ENCODE assay signal across 11 cellular contexts in genomic region chr1:10803971-10804820, GRCh38. TPM values are rescaled to one million over a fixed set of nuclear protein-coding genes. Genes with fewer than 3 reads are reported as not detected.
DNase-seq lines count a peak whose midpoint lies in the region; ATAC-seq, FAIRE-seq and TF ChIP-seq lines count a peak whose summit lies in the region.
"Had no signal": no experiment of that assay in that cellular context is flagged by ENCODE, and none has a peak within 500 bp of the region (broad histone marks: within the 10 kb centered on the region; RNA-seq: fewer than 3 reads in every experiment).

No MANE protein-coding gene starts in this region.

- no peak overlapping the region for H3K27ac ChIP-seq in DOHH2 (ENCODE audit: low read depth, low read length)
- no peak overlapping the region for H3K27ac ChIP-seq in MM.1S (ENCODE audit: low read length)
- H3K27ac ChIP-seq in breast epithelium = peak overlapping the region; percentile 90 to 93
- no peak overlapping the region for H3K27ac ChIP-seq in pancreas
- H3K27ac ChIP-seq: spleen had no signal

- no peak for TF ChIP-seq POLR2A in breast epithelium (IDR thresholded peaks at IDR 0.05)

- no peaks in the 10 kb centered on the region for H3K9me3 ChIP-seq in DOHH2 (ENCODE audit: control insufficient read depth, insufficient read depth, low read length)
- H3K9me3 ChIP-seq in MM.1S (replicated peaks; ENCODE audit: insufficient read depth, low read length) = no peaks in the 10 kb centered on the region
- H3K9me3 ChIP-seq in breast epithelium = no peaks in the 10 kb centered on the region
- H3K9me3 ChIP-seq in pancreas = no peaks in the 10 kb centered on the region
- H3K9me3 ChIP-seq: spleen had no signal

- DNase-seq in MM.1S (no peak), breast epithelium (ENCODE audit: low spot score in 2 of 2) (peak; percentile 87 to 88), pancreas (peak in 4 of 6 donors; percentile 38 to 76 (median 70)), occipital lobe (lab: John Stamatoyannopoulos, UW) (no peak)
- DNase-seq: DND-41, mesendoderm, spleen had no signal

- H3F3A ChIP-seq in DOHH2 (ENCODE audit: control insufficient read depth, insufficient read depth) = no peaks in the 10 kb centered on the region
- no peaks in the 10 kb centered on the region for H3F3A ChIP-seq in MM.1S (ENCODE audit: insufficient read depth, low read length)

- H3K4me3 ChIP-seq in DOHH2 (ENCODE audit: low read length) = no peak overlapping the region
- peak overlapping the region; percentile 32; the same call in 1 of the 2 replicates for H3K4me3 ChIP-seq in MM.1S (ENCODE audit: low read length)
- H3K4me3 ChIP-seq in breast epithelium = peak overlapping the region in 2 of 3 donors; percentile 34 to 42
- no peak overlapping the region for H3K4me3 ChIP-seq in pancreas
- H3K4me3 ChIP-seq: spleen had no signal

- H3K9ac ChIP-seq in MM.1S (ENCODE audit: low read length) = no peak overlapping the region

- intact Hi-C loops in breast epithelium (cut with DNase I; ENCODE audit: low total_unique reads) = no loop called here
- intact Hi-C loops in pancreas (cut with DNase I) = no loop called here

- WGBS in pancreas, 2 donors = 67 to 69% methylated on average over 17 to 21 of the region's 21 CpGs

- peak overlapping the region; percentile 37 for H2AFZ ChIP-seq in MM.1S (ENCODE audit: low read length)

- H4K20me1 ChIP-seq in DOHH2 (ENCODE audit: control insufficient read depth, insufficient read depth, low read depth, low read length) = no peaks in the 10 kb centered on the region
- no peaks in the 10 kb centered on the region for H4K20me1 ChIP-seq in MM.1S (ENCODE audit: insufficient read depth, low read length)

- peaks cover 3% of the 10 kb centered on the region; the same call in 1 of the 2 replicates for H3K27me3 ChIP-seq in DOHH2 (ENCODE audit: control insufficient read depth, low read length)
- peaks cover 99% of the 10 kb centered on the region for H3K27me3 ChIP-seq in MM.1S (replicated peaks; ENCODE audit: insufficient read depth, low read length)
- peaks cover 0 to 9% of the 10 kb centered on the region in 2 donors for H3K27me3 ChIP-seq in breast epithelium
- no peaks in the 10 kb centered on the region for H3K27me3 ChIP-seq in pancreas

- H3K4me2 ChIP-seq in DOHH2 (ENCODE audit: low read length) = peak overlapping the region; percentile 5; the same call in 1 of the 2 replicates
- H3K4me2 ChIP-seq in MM.1S (ENCODE audit: low read depth, low read length) = peak overlapping the region; percentile 74

- H3K36me3 ChIP-seq in DOHH2 (ENCODE audit: control insufficient read depth, low read length) (no peaks in the 10 kb centered on the region), MM.1S (replicated peaks; ENCODE audit: insufficient read depth, low read length) (no peaks in the 10 kb centered on the region), breast epithelium (no peaks in the 10 kb centered on the region), pancreas (no peaks in the 10 kb centered on the region)
- H3K36me3 ChIP-seq: spleen had no signal

- TF ChIP-seq CTCF in DOHH2 (IDR thresholded peaks at IDR 0.05; ENCODE audit: low read depth, low read length, poor library complexity, severe bottlenecking) = no peak
- TF ChIP-seq CTCF in MM.1S (IDR thresholded peaks at IDR 0.05; ENCODE audit: low read length) = no peak
- TF ChIP-seq CTCF in breast epithelium (IDR thresholded peaks at IDR 0.05) = no peak
- TF ChIP-seq CTCF in pancreas (IDR thresholded peaks at IDR 0.05) = no peak

- H3K9me2 ChIP-seq in DOHH2 (replicated peaks; ENCODE audit: control insufficient read depth, low read length) = no peaks in the 10 kb centered on the region
- no peaks in the 10 kb centered on the region for H3K9me2 ChIP-seq in MM.1S (replicated peaks; ENCODE audit: insufficient read depth, low read length)

- peak; percentile 66 to 88 (median 82) for ATAC-seq in pancreas
- ATAC-seq in GM21390 (IDR thresholded peaks at IDR 0.05; ENCODE audit: unreplicated experiment) = no peak
- ATAC-seq in HG03469 (IDR thresholded peaks at IDR 0.05; ENCODE audit: unreplicated experiment) = no peak
- ATAC-seq in HG03354 (IDR thresholded peaks at IDR 0.05; ENCODE audit: poor library complexity, severe bottlenecking, unreplicated experiment) = no peak

- no peaks in the 10 kb centered on the region for H3K79me2 ChIP-seq in DOHH2 (ENCODE audit: control insufficient read depth, low read length)
- H3K79me2 ChIP-seq in MM.1S (ENCODE audit: low read length) = no peaks in the 10 kb centered on the region

- H3K4me1 ChIP-seq in DOHH2 (ENCODE audit: control insufficient read depth, low read length) (peaks cover 5% of the 10 kb centered on the region; the same call in 1 of the 2 replicates), MM.1S (ENCODE audit: low read length) (peaks cover 9% of the 10 kb centered on the region), breast epithelium (peaks cover 2 to 7% of the 10 kb centered on the region in 2 donors), pancreas (no peaks in the 10 kb centered on the region)
- H3K4me1 ChIP-seq: spleen had no signal

- FAIRE-seq in pancreas (lab: Jason Lieb, UNC) = no peak

RNA-seq across cellular contexts. Expression of gene CASZ1, which starts 7.8 kb away (rescaled TPM):
- total RNA-seq in breast epithelium = 10 to 100 TPM in 2 of 3 donors, 1 to 10 TPM in 1; 1.1 to 39.1 (median 32.4) TPM
- total RNA-seq in pancreas = 10 to 100 TPM; 12.3 to 18.9 (median 13.8) TPM
- polyA plus RNA-seq in pancreas = 10 to 100 TPM in 1 of 2 donors, 1 to 10 TPM in 1; 6.7 to 16.0 TPM
- 0.62 TPM for total RNA-seq in occipital lobe

Comparison
In these comparisons a context has a peak if more than half of its experiments do, and no peak if none do; other contexts are left out.
1. H3K27ac ChIP-seq: peak in breast epithelium (2 of 2); none in DOHH2 (single experiment), MM.1S (single experiment) and pancreas (0 of 4).
2. H3K4me3 ChIP-seq: peak in MM.1S (single experiment) and breast epithelium (2 of 3); none in DOHH2 (single experiment) and pancreas (0 of 4).
3. DNase-seq: peak in breast epithelium (2 of 2) and pancreas (4 of 6); none in MM.1S (single experiment) and occipital lobe (single experiment).
4. ATAC-seq: peak in pancreas (4 of 4); none in GM21390 (single experiment), HG03469 (single experiment) and HG03354 (single experiment).